In genomic region chr4:1337376-1337831, GRCh38 we compare ENCODE assay signal across 10 cellular contexts. TPM values are rescaled to one million over a fixed set of nuclear protein-coding genes. Genes with fewer than 3 reads are reported as not detected.
DNase-seq lines count a peak whose midpoint lies in the region; ATAC-seq, FAIRE-seq and TF ChIP-seq lines count a peak whose summit lies in the region.
"Had no signal": no experiment of that assay in that cellular context is flagged by ENCODE, and none has a peak within 500 bp of the region (broad histone marks: within the 10 kb centered on the region; RNA-seq: fewer than 3 reads in every experiment).

No MANE protein-coding gene starts in this region.

- DNase-seq in A172 (ENCODE audit: low spot score) (peak; percentile 59), RCC 7860 (ENCODE audit: low spot score) (peak; percentile 80), DMS153 treated with DMSO at 0.1 percent for 48 hours (lab: John Stamatoyannopoulos, UW; ENCODE audit: unreplicated experiment) (no peak), OCI-M2 (lab: John Stamatoyannopoulos, UW; ENCODE audit: unreplicated experiment) (no peak)
- peak; percentile 68 for DNase-seq in activated naive CD8-positive, alpha-beta T cell treated with anti-CD3 and anti-CD28 coated beads for 36 hours
- DNase-seq: NCI-H1092 had no signal

- peak overlapping the region; percentile 77 for H3K27ac Mint-ChIP-seq in activated naive CD8-positive, alpha-beta T cell treated with anti-CD3 and anti-CD28 coated beads for 36 hours

- peak overlapping the region; percentile 88 for H3K27ac ChIP-seq in neutrophil

- H3K27me3 Mint-ChIP-seq in activated naive CD8-positive, alpha-beta T cell treated with anti-CD3 and anti-CD28 coated beads for 36 hours: no peaks in the 10 kb centered on the region

- H3K4me3 Mint-ChIP-seq in activated naive CD8-positive, alpha-beta T cell treated with anti-CD3 and anti-CD28 coated beads for 36 hours: no peak overlapping the region

- peaks cover 20% of the 10 kb centered on the region for H3K9me3 ChIP-seq in neutrophil

- H3K36me3 ChIP-seq in neutrophil: peaks cover 76% of the 10 kb centered on the region

- peaks cover 7% of the 10 kb centered on the region for H3K9me3 Mint-ChIP-seq in activated naive CD8-positive, alpha-beta T cell treated with anti-CD3 and anti-CD28 coated beads for 36 hours

- no peaks in the 10 kb centered on the region for H3K27me3 ChIP-seq in neutrophil

- no peak overlapping the region for H3K4me3 ChIP-seq in neutrophil (ENCODE audit: low read depth in 1 of 2, low read length in 1 of 2)

- H3K4me1 Mint-ChIP-seq in activated naive CD8-positive, alpha-beta T cell treated with anti-CD3 and anti-CD28 coated beads for 36 hours: peaks cover 24% of the 10 kb centered on the region

- ATAC-seq in GM18520 (IDR thresholded peaks at IDR 0.05; ENCODE audit: unreplicated experiment): no peak
- ATAC-seq in HG02884 (IDR thresholded peaks at IDR 0.05; ENCODE audit: unreplicated experiment): no peak
- ATAC-seq: sciatic nerve had no signal

- FAIRE-seq in RCC 7860 (lab: Jason Lieb, UNC): peak; percentile 18

- peaks cover 38% of the 10 kb centered on the region for H3K36me3 Mint-ChIP-seq in activated naive CD8-positive, alpha-beta T cell treated with anti-CD3 and anti-CD28 coated beads for 36 hours

- TF ChIP-seq CTCF in neutrophil (IDR thresholded peaks at IDR 0.05): no peak

- peaks cover 0 to 8% of the 10 kb centered on the region in 2 experiments for H3K4me1 ChIP-seq in neutrophil (ENCODE audit: control insufficient read depth in 1 of 2, insufficient read depth in 1 of 2, low read depth in 1 of 2, low read length in 1 of 2)

RNA-seq across cellular contexts. Expression of gene UVSSA, which starts 9.6 kb away (rescaled TPM):
- 7.2 and 9.8 TPM in 2 replicates for total RNA-seq in A172 (2014; rRNA removed; shearing (Covaris generic))
- total RNA-seq in activated naive CD8-positive, alpha-beta T cell treated with anti-CD3 and anti-CD28 coated beads for 36 hours: 10 to 100 TPM; 13.2 to 14.1 TPM

RNA-seq across cellular contexts. Expression of gene MAEA, which starts 47.7 kb away (rescaled TPM):
- total RNA-seq in A172 (2014; rRNA removed; shearing (Covaris generic)): 80.9 and 100 TPM in 2 replicates
- 10 to 100 TPM; 51.3 to 53.2 TPM for total RNA-seq in activated naive CD8-positive, alpha-beta T cell treated with anti-CD3 and anti-CD28 coated beads for 36 hours

Comparison
In these comparisons a context has a peak if more than half of its experiments do, and no peak if none do; other contexts are left out.
1. DNase-seq: peak in A172 (single experiment), RCC 7860 (single experiment) and activated naive CD8-positive, alpha-beta T cell treated with anti-CD3 and anti-CD28 coated beads for 36 hours (single experiment); none in DMS153 treated with DMSO at 0.1 percent for 48 hours (single experiment) and OCI-M2 (single experiment).